27 cellular contexts compared by ENCODE assay signal in genomic region chr4:23106516-23106915, GRCh38.
"Had no signal": no experiment of that assay in that cellular context is flagged by ENCODE, and none has a peak within 500 bp of the region (broad histone marks: within the 10 kb centered on the region; RNA-seq: fewer than 3 reads in every experiment).

No MANE protein-coding gene starts in this region.

- H3K4me1 ChIP-seq: stomach, suprapubic skin, testis, thyroid gland, tibial artery, tibial nerve, transverse colon, upper lobe of left lung, upper lobe of right lung, uterus, vagina had no signal

- H3K4me3 ChIP-seq: stomach, suprapubic skin, testis, thoracic aorta, thyroid gland, tibial artery, tibial nerve, transverse colon, upper lobe of left lung, upper lobe of right lung, uterus, vagina had no signal

- H3K36me3 ChIP-seq: stomach, suprapubic skin, thoracic aorta, thyroid gland, tibial artery, tibial nerve, transverse colon, upper lobe of left lung, upper lobe of right lung, uterus, vagina had no signal

- H3K27me3 ChIP-seq: stomach, suprapubic skin, testis, thyroid gland, tibial artery, tibial nerve, transverse colon, upper lobe of left lung, upper lobe of right lung, uterus, vagina had no signal

- DNase-seq: stimulated activated CD4-positive, alpha-beta T cell treated with anti-CD3 and anti-CD28 coated beads, Interleukin-2, amount 100 ng/mL, for 48 hours; stimulated activated CD4-positive, alpha-beta T cell treated with anti-CD3 and anti-CD28 coated beads, Interleukin-4, amount 100 ng/mL, for 1 hour; stimulated activated CD4-positive, alpha-beta T cell treated with anti-CD3 and anti-CD28 coated beads, Interleukin-4, amount 100 ng/mL, for 24 hours; stimulated activated CD4-positive, alpha-beta T cell treated with anti-CD3 and anti-CD28 coated beads, Interleukin-4, amount 100 ng/mL, for 4 hours; stimulated activated CD8-positive, alpha-beta memory T cell treated with anti-CD3 and anti-CD28 coated beads, Interleukin-4, amount 100 ng/mL, for 48 hours; stimulated activated naive B cell treated with anti-CD40 and anti-IgM and Interleukin-4, amounts not matched to agents 10 μg/mL and 1 μg/mL and 100 μg/mL, for 72 hours; stimulated activated naive CD4-positive, alpha-beta T cell; stimulated activated naive CD4-positive, alpha-beta T cell treated with Interleukin-2 at 50 U/mL for 16 hours; stimulated activated naive CD8-positive, alpha-beta T cell treated with anti-CD3 and anti-CD28 coated beads, Interleukin-15, amount 100 ng/mL, for 72 hours; stimulated activated naive CD8-positive, alpha-beta T cell treated with anti-CD3 and anti-CD28 coated beads, Interleukin-15, Interleukin-2, amounts not matched to agents 100 U/mL and 50 U/mL, for 24 hours; stomach; substantia nigra; testis; thyroid gland; tibial artery; transverse colon; trophoblast cell; upper lobe of left lung; upper lobe of right lung; uterus had no signal

- H3K9me3 ChIP-seq: stomach, suprapubic skin, testis, thoracic aorta, thyroid gland, tibial artery, tibial nerve, transverse colon, upper lobe of left lung, upper lobe of right lung, uterus, vagina had no signal

- H3K27ac ChIP-seq: stomach, suprapubic skin, testis, thoracic aorta, thyroid gland, tibial artery, tibial nerve, transverse colon, upper lobe of left lung, upper lobe of right lung, uterus, vagina had no signal

- FAIRE-seq: urothelium cell line had no signal

- ATAC-seq: stimulated activated effector memory CD8-positive, alpha-beta T cell treated with anti-CD3 and anti-CD28 coated beads, Interleukin-12 subunit alpha, Interleukin-12 subunit beta, amount 100 ng/mL, for 72 hours; stimulated activated memory B cell treated with anti-CD40 and anti-IgM and Interleukin-4, amounts not matched to agents 10 μg/mL and 1 μg/mL and 100 μg/mL, for 72 hours; stimulated activated naive B cell treated with anti-CD40 and anti-IgM and Interleukin-4, amounts not matched to agents 10 μg/mL and 1 μg/mL and 100 μg/mL, for 72 hours; stimulated activated naive CD8-positive, alpha-beta T cell treated with anti-CD3 and anti-CD28 coated beads, Interleukin-15, amount 100 ng/mL, for 72 hours; stimulated activated naive CD8-positive, alpha-beta T cell treated with anti-CD3 and anti-CD28 coated beads, Interleukin-15, Interleukin-2, amounts not matched to agents 100 U/mL and 50 U/mL, for 24 hours; upper lobe of right lung had no signal
